10 cellular contexts compared by ENCODE assay signal in the genomic region with DNA sequence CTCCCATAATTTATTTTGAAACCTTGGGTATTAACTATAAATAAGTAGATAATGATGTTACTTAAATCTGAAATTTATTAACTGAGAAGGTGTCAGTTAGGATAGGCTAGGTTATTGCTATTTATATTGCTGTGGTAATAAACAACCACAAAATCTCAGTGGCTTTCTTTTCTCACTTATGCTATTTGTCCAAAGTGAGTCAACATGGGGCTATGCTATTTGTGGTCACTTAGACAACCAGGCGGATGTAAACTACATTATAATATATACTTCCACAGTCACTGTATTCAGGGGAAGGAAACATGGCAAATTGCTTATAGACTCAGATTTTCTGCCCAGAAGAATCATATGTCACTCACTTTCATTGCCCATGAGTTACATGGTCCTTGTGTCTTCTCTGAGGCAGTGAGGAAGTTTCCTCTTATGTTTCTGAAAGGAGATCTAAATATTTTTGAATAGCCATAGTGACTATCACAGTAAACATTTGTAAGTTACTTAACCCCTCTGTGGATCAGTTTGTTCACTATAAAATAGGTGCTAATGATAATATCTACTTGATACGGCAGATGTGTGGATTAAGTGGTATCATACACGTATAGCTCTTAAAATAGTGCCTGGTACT. TPM values are rescaled to one million over a fixed set of nuclear protein-coding genes. Genes with fewer than 3 reads are reported as not detected.
DNase-seq lines count a peak whose midpoint lies in the region; ATAC-seq and FAIRE-seq lines count a peak whose summit lies in the region.
"Had no signal": no experiment of that assay in that cellular context is flagged by ENCODE, and none has a peak within 500 bp of the region (broad histone marks: within the 10 kb centered on the region; RNA-seq: fewer than 3 reads in every experiment).

No MANE protein-coding gene starts in this region.

- H3K27me3 Mint-ChIP-seq in activated CD8-positive, alpha-beta memory T cell treated with anti-CD3 and anti-CD28 coated beads, Interleukin-2, amount 10 ng/mL, durations not matched to agents 7 days and 5 days = no peaks in the 10 kb centered on the region

- peaks cover 6% of the 10 kb centered on the region for H3K36me3 Mint-ChIP-seq in activated CD8-positive, alpha-beta memory T cell treated with anti-CD3 and anti-CD28 coated beads, Interleukin-2, amount 10 ng/mL, durations not matched to agents 7 days and 5 days

- CTCF ChIA-PET in activated CD8-positive, alpha-beta memory T cell treated with anti-CD3 and anti-CD28 coated beads, Interleukin-2, amount 10 ng/mL, durations not matched to agents 7 days and 5 days (lab: Charles Lee) = interaction anchor here (1.1 to 2.2 kb wide), 3 partner anchors 8 to 417 kb away, joined by 3 to 6 read pairs (median 6); no protein-coding TSS in a partner anchor

- FAIRE-seq in RCC 7860 (lab: Jason Lieb, UNC) = no peak
- FAIRE-seq: endothelial cell of umbilical vein had no signal

- no peak for DNase-seq in activated CD8-positive, alpha-beta memory T cell treated with anti-CD3 and anti-CD28 coated beads, Interleukin-2, amount 10 ng/mL, durations not matched to agents 7 days and 5 days
- DNase-seq in activated CD8-positive, alpha-beta memory T cell treated with anti-CD3 and anti-CD28 coated beads, Interleukin-2, amount 50 U/mL, for 4 hours = no peak
- DNase-seq in SW 1271 (lab: John Stamatoyannopoulos, UW) = peak; percentile 32 to 86
- DNase-seq in DMS79 (lab: John Stamatoyannopoulos, UW) = no peak
- no peak for DNase-seq in RPMI8226
- DNase-seq in RCC 7860 (ENCODE audit: low spot score) = no peak
- DNase-seq: NCI-H446 had no signal

- peaks cover 14% of the 10 kb centered on the region for H3K4me1 Mint-ChIP-seq in activated CD8-positive, alpha-beta memory T cell treated with anti-CD3 and anti-CD28 coated beads, Interleukin-2, amount 10 ng/mL, durations not matched to agents 7 days and 5 days

- no peak overlapping the region for H3K27ac Mint-ChIP-seq in activated CD8-positive, alpha-beta memory T cell treated with anti-CD3 and anti-CD28 coated beads, Interleukin-2, amount 10 ng/mL, durations not matched to agents 7 days and 5 days

- peak; percentile 47 for ATAC-seq in activated CD8-positive, alpha-beta memory T cell treated with anti-CD3 and anti-CD28 coated beads, Interleukin-2, amount 10 ng/mL, durations not matched to agents 7 days and 5 days
- ATAC-seq in HG03045 (IDR thresholded peaks at IDR 0.05; ENCODE audit: unreplicated experiment) (peak; percentile 72), GM21515 (IDR thresholded peaks at IDR 0.05; ENCODE audit: unreplicated experiment) (no peak)

- H3K4me3 Mint-ChIP-seq in activated CD8-positive, alpha-beta memory T cell treated with anti-CD3 and anti-CD28 coated beads, Interleukin-2, amount 10 ng/mL, durations not matched to agents 7 days and 5 days = no peak overlapping the region

- no peaks in the 10 kb centered on the region for H3K9me3 Mint-ChIP-seq in activated CD8-positive, alpha-beta memory T cell treated with anti-CD3 and anti-CD28 coated beads, Interleukin-2, amount 10 ng/mL, durations not matched to agents 7 days and 5 days (ENCODE audit: low read depth)

RNA-seq across cellular contexts. Expression of a gene that starts 19.8 kb away (rescaled TPM):
- 10 to 100 TPM; 36.4 to 46.3 TPM for total RNA-seq in activated CD8-positive, alpha-beta memory T cell treated with anti-CD3 and anti-CD28 coated beads, Interleukin-2, amount 10 ng/mL, durations not matched to agents 7 days and 5 days

RNA-seq across cellular contexts. Expression of a gene that starts 20.6 kb away (rescaled TPM):
- total RNA-seq in activated CD8-positive, alpha-beta memory T cell treated with anti-CD3 and anti-CD28 coated beads, Interleukin-2, amount 10 ng/mL, durations not matched to agents 7 days and 5 days = 10 to 100 TPM; 29.1 to 33.0 TPM

Comparison
In these comparisons a context has a peak if more than half of its experiments do, and no peak if none do; other contexts are left out.
1. DNase-seq: peak in SW 1271 (2 of 2); none in activated CD8-positive, alpha-beta memory T cell treated with anti-CD3 and anti-CD28 coated beads, Interleukin-2, amount 10 ng/mL, durations not matched to agents 7 days and 5 days (single experiment), activated CD8-positive, alpha-beta memory T cell treated with anti-CD3 and anti-CD28 coated beads, Interleukin-2, amount 50 U/mL, for 4 hours (single experiment), DMS79 (single experiment), RPMI8226 (single experiment) and RCC 7860 (single experiment).